30 cellular contexts compared by ENCODE assay signal in the genomic region with DNA sequence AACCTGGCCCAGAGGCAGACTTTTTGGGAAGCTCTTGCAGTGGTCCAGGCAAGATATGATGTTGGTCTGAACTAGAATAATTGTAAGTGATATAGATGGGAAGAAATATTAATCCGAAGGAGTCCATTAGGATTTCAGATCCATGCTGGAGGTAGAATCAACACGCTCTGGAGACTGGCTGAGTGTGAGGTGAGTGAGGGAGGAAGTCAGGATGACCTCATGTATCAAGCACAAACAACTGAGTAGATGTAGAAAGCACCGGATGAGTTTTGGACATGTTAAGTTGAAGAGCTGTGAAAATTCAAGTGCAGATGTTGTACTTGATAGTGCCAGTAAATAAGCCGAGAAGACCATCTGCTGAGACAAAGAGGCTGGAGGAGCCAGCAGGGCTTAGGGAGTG. TPM values are rescaled to one million over a fixed set of nuclear protein-coding genes. Genes with fewer than 3 reads are reported as not detected.
"Had no signal": no experiment of that assay in that cellular context is flagged by ENCODE, and none has a peak within 500 bp of the region (broad histone marks: within the 10 kb centered on the region; RNA-seq: fewer than 3 reads in every experiment).

No MANE protein-coding gene starts in this region.

- FAIRE-seq: astrocyte, colon, endothelial cell of umbilical vein, frontal cortex had no signal

- H3K36me3 Mint-ChIP-seq: activated CD4-positive, alpha-beta memory T cell treated with anti-CD3 and anti-CD28 coated beads for 36 hours; activated naive CD8-positive, alpha-beta T cell treated with anti-CD3 and anti-CD28 coated beads for 36 hours; immature natural killer cell; stimulated activated naive B cell treated with anti-CD40 and anti-IgM and Interleukin-4, amounts not matched to agents 10 μg/mL and 1 μg/mL and 100 μg/mL, for 72 hours had no signal

- H3K9me3 Mint-ChIP-seq: activated CD4-positive, alpha-beta memory T cell treated with anti-CD3 and anti-CD28 coated beads for 36 hours; activated naive CD8-positive, alpha-beta T cell treated with anti-CD3 and anti-CD28 coated beads for 36 hours; central memory CD8-positive, alpha-beta T cell; effector memory CD8-positive, alpha-beta T cell; neural crest cell had no signal

- H3K4me3 Mint-ChIP-seq: activated CD4-positive, alpha-beta memory T cell treated with anti-CD3 and anti-CD28 coated beads for 36 hours; activated naive CD8-positive, alpha-beta T cell treated with anti-CD3 and anti-CD28 coated beads for 36 hours; central memory CD8-positive, alpha-beta T cell; effector memory CD8-positive, alpha-beta T cell; immature natural killer cell; naive thymus-derived CD4-positive, alpha-beta T cell; neural crest cell; stimulated activated naive B cell treated with anti-CD40 and anti-IgM and Interleukin-4, amounts not matched to agents 10 μg/mL and 1 μg/mL and 100 μg/mL, for 72 hours had no signal

- DNase-seq: activated CD4-positive, alpha-beta memory T cell treated with anti-CD3 and anti-CD28 coated beads for 36 hours; activated CD4-positive, alpha-beta T cell treated with anti-CD3 and anti-CD28 coated beads for 48 hours; activated naive CD4-positive, alpha-beta T cell treated with Interleukin-2 at 50 U/mL for 16 hours; activated naive CD8-positive, alpha-beta T cell treated with anti-CD3 and anti-CD28 coated beads for 36 hours; activated T-cell treated with anti-CD3 and anti-CD28 coated beads, Interleukin-2, amount 50 U/mL, for 48 hours; dorsolateral prefrontal cortex; effector memory CD8-positive, alpha-beta T cell; glutamatergic neuron; immature natural killer cell; naive thymus-derived CD4-positive, alpha-beta T cell; occipital lobe; retina; sigmoid colon; stimulated activated CD4-positive, alpha-beta T cell treated with anti-CD3 and anti-CD28 coated beads, Interleukin-2, amount 100 ng/mL, for 48 hours; stimulated activated CD8-positive, alpha-beta memory T cell treated with anti-CD3 and anti-CD28 coated beads, Interleukin-4, amount 100 ng/mL, for 48 hours; stimulated activated naive B cell treated with anti-CD40 and anti-IgM and Interleukin-4, amounts not matched to agents 10 μg/mL and 1 μg/mL and 100 μg/mL, for 72 hours; trophoblast cell had no signal

- H3K27ac Mint-ChIP-seq: activated CD4-positive, alpha-beta memory T cell treated with anti-CD3 and anti-CD28 coated beads for 36 hours; activated naive CD8-positive, alpha-beta T cell treated with anti-CD3 and anti-CD28 coated beads for 36 hours; effector memory CD8-positive, alpha-beta T cell; immature natural killer cell; naive thymus-derived CD4-positive, alpha-beta T cell; stimulated activated naive B cell treated with anti-CD40 and anti-IgM and Interleukin-4, amounts not matched to agents 10 μg/mL and 1 μg/mL and 100 μg/mL, for 72 hours had no signal

RNA-seq across cellular contexts. Expression of gene CNMD, which starts 5.2 kb away (rescaled TPM):
- total RNA-seq: activated CD4-positive, alpha-beta memory T cell treated with anti-CD3 and anti-CD28 coated beads for 36 hours; activated naive CD8-positive, alpha-beta T cell treated with anti-CD3 and anti-CD28 coated beads for 36 hours; astrocyte; endothelial cell of umbilical vein; esophagus muscularis mucosa; left lobe of liver; mesenteric fat pad; naive thymus-derived CD4-positive, alpha-beta T cell; posterior vena cava; sigmoid colon; smooth muscle cell; vagina had no signal
- polyA plus RNA-seq: endothelial cell of umbilical vein, hepatocyte, immature natural killer cell, smooth muscle cell had no signal
